ENCODE assay signal across 2 cellular contexts in genomic region chr10:60429084-60429849, GRCh38.
TF ChIP-seq lines count a peak whose summit lies in the region.

No MANE protein-coding gene starts in this region.

TF ChIP-seq in A549, 52 proteins besides CTCF, POLR2A, EP300 and RAD21:
- TF ChIP-seq CBX8 (IDR thresholded peaks at IDR 0.05) (no peak), BHLHE40 (IDR thresholded peaks at IDR 0.05; ENCODE audit: low read depth, low read length) (no peak), EHF (CRISPR knock-in tag; IDR thresholded peaks at IDR 0.05) (no peak), POLR2AphosphoS2 (conservative IDR thresholded peaks at IDR 0.05; ENCODE audit: low read length) (no peak), CHD2 (IDR thresholded peaks at IDR 0.05; ENCODE audit: low read length, partially characterized antibody) (no peak), HES2 (IDR thresholded peaks at IDR 0.05) (no peak), NR3C1 (IDR thresholded peaks at IDR 0.05) (no peak), JUN (IDR thresholded peaks at IDR 0.05) (no peak), FOSL2 (IDR thresholded peaks at IDR 0.05) (no peak), FOSL2 (CRISPR knock-in tag; IDR thresholded peaks at IDR 0.05) (no peak), SMC3 (IDR thresholded peaks at IDR 0.05) (no peak), ATOH8 (CRISPR knock-in tag; IDR thresholded peaks at IDR 0.05; ENCODE audit: low read depth) (no peak), JUNB (IDR thresholded peaks at IDR 0.05) (no peak), RNF2 (IDR thresholded peaks at IDR 0.05; ENCODE audit: borderline replicate concordance, low read depth) (no peak), MYC (IDR thresholded peaks at IDR 0.05; ENCODE audit: borderline replicate concordance, low read length) (no peak), NFE2L2 (conservative IDR thresholded peaks at IDR 0.05; ENCODE audit: low read length) (no peak), ZC3H11A (IDR thresholded peaks at IDR 0.05) (no peak), USF2 (IDR thresholded peaks at IDR 0.05) (no peak)
TF ChIP-seq in A549: peak in this region for 0.

TF ChIP-seq in endothelial cell of umbilical vein, 7 proteins besides CTCF, POLR2A, EP300 and RAD21:
- TF ChIP-seq GATA2 (IDR thresholded peaks at IDR 0.05; ENCODE audit: insufficient read depth, insufficient read length, low read depth, low read length): peak; percentile 54
- TF ChIP-seq POLR2AphosphoS5 (IDR thresholded peaks at IDR 0.05; ENCODE audit: insufficient read depth, low read depth, low read length): no peak
- TF ChIP-seq MAX (IDR thresholded peaks at IDR 0.05; ENCODE audit: insufficient read depth, insufficient read length): no peak
- no peak for TF ChIP-seq MYC (IDR thresholded peaks at IDR 0.05; ENCODE audit: low read depth, low read length)
- TF ChIP-seq FOS (IDR thresholded peaks at IDR 0.05; ENCODE audit: borderline replicate concordance, insufficient read depth, low read length): peak; percentile 17
TF ChIP-seq in endothelial cell of umbilical vein: peak in this region for 2.
